Comparison of ENCODE assay signal across 1 cellular context in genomic region chr3:8501388-8502131, GRCh38.
TF ChIP-seq lines count a peak whose summit lies in the region.

Gene LMCD1 (plus strand): TSS chr3:8501823. CDS start chr3:8501939, 116 bp downstream.

TF ChIP-seq in HepG2, 621 proteins besides CTCF, POLR2A, EP300 and RAD21 (continued from another document and continues in another):
- TF ChIP-seq ZFP41 (CRISPR knock-in tag; IDR thresholded peaks at IDR 0.05; ENCODE audit: borderline replicate concordance) (peak; percentile 93; the same call in 1 of the 2 replicates), HNRNPH1 (optimal IDR thresholded peaks at IDR 0.05; ENCODE audit: low read depth, low read length) (no peak), ZNF709 (CRISPR knock-in tag; IDR thresholded peaks at IDR 0.05) (peak; percentile 99), ZNF550 (CRISPR knock-in tag; IDR thresholded peaks at IDR 0.05; ENCODE audit: borderline replicate concordance) (0 out of 2 replicates have a peak, but pooled peaks have one; percentile 71), ZNF121 (CRISPR knock-in tag; IDR thresholded peaks at IDR 0.05) (0 out of 2 replicates have a peak, but pooled peaks have one; percentile 8), HBP1 (CRISPR knock-in tag; IDR thresholded peaks at IDR 0.05; ENCODE audit: low read depth) (0 out of 2 replicates have a peak, but pooled peaks have one; percentile 48), ARID5B (CRISPR knock-in tag; IDR thresholded peaks at IDR 0.05) (peak; percentile 56; the same call in 1 of the 2 replicates), CEBPZ (IDR thresholded peaks at IDR 0.05; ENCODE audit: low read length) (no peak), YEATS2 (CRISPR knock-in tag; IDR thresholded peaks at IDR 0.05; ENCODE audit: borderline replicate concordance) (peak; percentile 76; the same call in 1 of the 2 replicates), SP2 (CRISPR knock-in tag; IDR thresholded peaks at IDR 0.05) (peak; percentile 91), NFKB2 (CRISPR knock-in tag; IDR thresholded peaks at IDR 0.05; ENCODE audit: borderline replicate concordance) (peak; percentile 97; the same call in 1 of the 2 replicates), MTF2 (CRISPR knock-in tag; IDR thresholded peaks at IDR 0.05; ENCODE audit: borderline replicate concordance) (peak; percentile 65; the same call in 1 of the 2 replicates), ZSCAN31 (CRISPR knock-in tag; IDR thresholded peaks at IDR 0.05; ENCODE audit: low read depth) (peak; percentile 60; the same call in 1 of the 2 replicates), SRSF1 (optimal IDR thresholded peaks at IDR 0.05; ENCODE audit: low read depth, low read length) (peak; percentile 48), STAG1 (CRISPR knock-in tag; IDR thresholded peaks at IDR 0.05) (peak; percentile 12; the same call in 1 of the 2 replicates), ZNF746 (CRISPR knock-in tag; IDR thresholded peaks at IDR 0.05) (peak; percentile 80), PHF21A (CRISPR knock-in tag; IDR thresholded peaks at IDR 0.05) (peak; percentile 90), ZNF292 (CRISPR knock-in tag; IDR thresholded peaks at IDR 0.05; ENCODE audit: borderline replicate concordance, low read depth) (peak; percentile 80), ZNF703 (CRISPR knock-in tag; IDR thresholded peaks at IDR 0.05; ENCODE audit: borderline replicate concordance) (peak; percentile 66; the same call in 1 of the 2 replicates), ZBTB49 (CRISPR knock-in tag; IDR thresholded peaks at IDR 0.05; ENCODE audit: borderline replicate concordance) (0 out of 2 replicates have a peak, but pooled peaks have one; percentile 53), KLF11 (CRISPR knock-in tag; IDR thresholded peaks at IDR 0.05) (0 out of 2 replicates have a peak, but pooled peaks have one; percentile 88), ZBTB14 (CRISPR knock-in tag; IDR thresholded peaks at IDR 0.05) (peak; percentile 78), RNF2 (conservative IDR thresholded peaks at IDR 0.05; ENCODE audit: low read depth) (peak; percentile 97), ZNF33B (CRISPR knock-in tag; IDR thresholded peaks at IDR 0.05) (peak; percentile 95), ZNF782 (CRISPR knock-in tag; IDR thresholded peaks at IDR 0.05; ENCODE audit: borderline replicate concordance) (peak; percentile 67; the same call in 1 of the 2 replicates), ZFP36L1 (CRISPR knock-in tag; IDR thresholded peaks at IDR 0.05) (peak; percentile 93; the same call in 1 of the 2 replicates), ZBTB38 (CRISPR knock-in tag; IDR thresholded peaks at IDR 0.05) (peak; percentile 87), ZNF451 (CRISPR knock-in tag; IDR thresholded peaks at IDR 0.05) (peak; percentile 94), SCMH1 (CRISPR knock-in tag; IDR thresholded peaks at IDR 0.05; ENCODE audit: borderline replicate concordance) (no peak), ESRRA (CRISPR knock-in tag; IDR thresholded peaks at IDR 0.05; ENCODE audit: low read depth) (no peak), ZNF558 (CRISPR knock-in tag; IDR thresholded peaks at IDR 0.05; ENCODE audit: borderline replicate concordance) (peak; percentile 97; the same call in 1 of the 2 replicates), ZNF580 (CRISPR knock-in tag; IDR thresholded peaks at IDR 0.05; ENCODE audit: borderline replicate concordance, low read depth) (peak; percentile 91; the same call in 1 of the 2 replicates), ZNF232 (CRISPR knock-in tag; IDR thresholded peaks at IDR 0.05; ENCODE audit: borderline replicate concordance) (peak; percentile 98), ZNF777 (CRISPR knock-in tag; IDR thresholded peaks at IDR 0.05) (peak; percentile 50; the same call in 1 of the 2 replicates), ZFP90 (CRISPR knock-in tag; IDR thresholded peaks at IDR 0.05; ENCODE audit: borderline replicate concordance) (peak; percentile 97), ZNF496 (CRISPR knock-in tag; IDR thresholded peaks at IDR 0.05; ENCODE audit: insufficient replicate concordance) (no peak)
- TF ChIP-seq, protein P1, sequence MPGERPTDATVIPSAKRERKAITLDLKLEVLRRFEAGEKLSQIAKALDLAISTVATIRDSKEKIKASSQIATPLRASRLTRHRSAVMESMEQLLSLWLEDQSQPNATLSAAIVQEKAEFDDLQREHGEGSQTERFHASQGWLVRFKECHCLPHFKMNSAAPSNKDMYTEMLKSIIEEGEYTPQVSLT (CRISPR knock-in tag; IDR thresholded peaks at IDR 0.05; ENCODE audit: borderline replicate concordance, low read depth), result 0 out of 2 replicates have a peak, but pooled peaks have one; percentile 17
- TF ChIP-seq, protein P2, sequence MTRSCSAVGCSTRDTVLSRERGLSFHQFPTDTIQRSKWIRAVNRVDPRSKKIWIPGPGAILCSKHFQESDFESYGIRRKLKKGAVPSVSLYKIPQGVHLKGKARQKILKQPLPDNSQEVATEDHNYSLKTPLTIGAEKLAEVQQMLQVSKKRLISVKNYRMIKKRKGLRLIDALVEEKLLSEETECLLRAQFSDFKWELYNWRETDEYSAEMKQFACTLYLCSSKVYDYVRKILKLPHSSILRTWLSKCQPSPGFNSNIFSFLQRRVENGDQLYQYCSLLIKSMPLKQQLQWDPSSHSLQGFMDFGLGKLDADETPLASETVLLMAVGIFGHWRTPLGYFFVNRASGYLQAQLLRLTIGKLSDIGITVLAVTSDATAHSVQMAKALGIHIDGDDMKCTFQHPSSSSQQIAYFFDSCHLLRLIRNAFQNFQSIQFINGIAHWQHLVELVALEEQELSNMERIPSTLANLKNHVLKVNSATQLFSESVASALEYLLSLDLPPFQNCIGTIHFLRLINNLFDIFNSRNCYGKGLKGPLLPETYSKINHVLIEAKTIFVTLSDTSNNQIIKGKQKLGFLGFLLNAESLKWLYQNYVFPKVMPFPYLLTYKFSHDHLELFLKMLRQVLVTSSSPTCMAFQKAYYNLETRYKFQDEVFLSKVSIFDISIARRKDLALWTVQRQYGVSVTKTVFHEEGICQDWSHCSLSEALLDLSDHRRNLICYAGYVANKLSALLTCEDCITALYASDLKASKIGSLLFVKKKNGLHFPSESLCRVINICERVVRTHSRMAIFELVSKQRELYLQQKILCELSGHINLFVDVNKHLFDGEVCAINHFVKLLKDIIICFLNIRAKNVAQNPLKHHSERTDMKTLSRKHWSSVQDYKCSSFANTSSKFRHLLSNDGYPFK (CRISPR knock-in tag; IDR thresholded peaks at IDR 0.05; ENCODE audit: borderline replicate concordance), result peak; percentile 86; the same call in 1 of the 2 replicates
- TF ChIP-seq, protein P3, sequence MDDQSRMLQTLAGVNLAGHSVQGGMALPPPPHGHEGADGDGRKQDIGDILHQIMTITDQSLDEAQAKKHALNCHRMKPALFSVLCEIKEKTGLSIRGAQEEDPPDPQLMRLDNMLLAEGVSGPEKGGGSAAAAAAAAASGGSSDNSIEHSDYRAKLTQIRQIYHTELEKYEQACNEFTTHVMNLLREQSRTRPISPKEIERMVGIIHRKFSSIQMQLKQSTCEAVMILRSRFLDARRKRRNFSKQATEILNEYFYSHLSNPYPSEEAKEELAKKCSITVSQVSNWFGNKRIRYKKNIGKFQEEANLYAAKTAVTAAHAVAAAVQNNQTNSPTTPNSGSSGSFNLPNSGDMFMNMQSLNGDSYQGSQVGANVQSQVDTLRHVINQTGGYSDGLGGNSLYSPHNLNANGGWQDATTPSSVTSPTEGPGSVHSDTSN (CRISPR knock-in tag; IDR thresholded peaks at IDR 0.05; ENCODE audit: borderline replicate concordance), result peak; percentile 83; the same call in 1 of the 2 replicates
- TF ChIP-seq, protein P4, sequence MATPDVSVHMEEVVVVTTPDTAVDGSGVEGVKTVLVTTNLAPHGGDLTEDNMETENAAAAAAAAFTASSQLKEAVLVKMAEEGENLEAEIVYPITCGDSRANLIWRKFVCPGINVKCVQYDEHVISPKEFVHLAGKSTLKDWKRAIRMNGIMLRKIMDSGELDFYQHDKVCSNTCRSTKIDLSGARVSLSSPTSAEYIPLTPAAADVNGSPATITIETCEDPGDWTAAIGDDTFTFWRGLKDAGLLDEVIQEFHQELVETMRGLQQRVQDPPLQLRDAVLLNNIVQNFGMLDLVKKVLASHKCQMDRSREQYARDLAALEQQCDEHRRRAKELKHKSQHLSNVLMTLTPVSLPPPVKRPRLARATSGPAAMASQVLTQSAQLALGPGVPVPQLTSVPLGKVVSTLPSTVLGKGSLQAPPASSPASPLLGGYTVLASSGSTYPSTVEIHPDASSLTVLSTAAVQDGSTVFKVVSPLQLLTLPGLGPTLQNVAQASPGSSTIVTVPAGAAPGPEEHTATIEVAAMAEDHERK (CRISPR knock-in tag; IDR thresholded peaks at IDR 0.05; ENCODE audit: low read depth), result no peak
